In genomic region chr17:57557793-57558681, GRCh38 we compare ENCODE assay signal across 10 cellular contexts.
DNase-seq lines count a peak whose midpoint lies in the region; ATAC-seq, FAIRE-seq and TF ChIP-seq lines count a peak whose summit lies in the region.
"Had no signal": no experiment of that assay in that cellular context is flagged by ENCODE, and none has a peak within 500 bp of the region (broad histone marks: within the 10 kb centered on the region; RNA-seq: fewer than 3 reads in every experiment).

No MANE protein-coding gene starts in this region.

- no peak for TF ChIP-seq CTCF in coronary artery (IDR thresholded peaks at IDR 0.05)
- TF ChIP-seq CTCF in progenitor cell of endocrine pancreas (IDR thresholded peaks at IDR 0.05; ENCODE audit: unreplicated experiment): no peak
- TF ChIP-seq CTCF in ovary (IDR thresholded peaks at IDR 0.05): no peak

- H3K36me3 Mint-ChIP-seq in progenitor cell of endocrine pancreas (ENCODE audit: insufficient read depth): peaks cover 2% of the 10 kb centered on the region
- H3K36me3 Mint-ChIP-seq: WTC11 had no signal

- peak; percentile 31 for FAIRE-seq in GM12891 (lab: Jason Lieb, UNC)

- H3K4me1 ChIP-seq in ovary (ENCODE audit: insufficient read depth): peaks cover 12% of the 10 kb centered on the region

- DNase-seq in GM12891 (ENCODE audit: insufficient read length, low spot score): no peak
- DNase-seq in NCI-H226: peak; percentile 97
- no peak for DNase-seq in coronary artery (ENCODE audit: low spot score)
- no peak for DNase-seq in progenitor cell of endocrine pancreas (ENCODE audit: low spot score, unreplicated experiment)
- no peak for DNase-seq in NCI-H146 (lab: John Stamatoyannopoulos, UW)
- no peak for DNase-seq in ovary
- DNase-seq: effector memory CD4-positive, alpha-beta T cell had no signal

- no peak overlapping the region for H3K4me3 Mint-ChIP-seq in progenitor cell of endocrine pancreas (ENCODE audit: low read depth)
- H3K4me3 Mint-ChIP-seq: WTC11 had no signal

- H3K27me3 Mint-ChIP-seq in progenitor cell of endocrine pancreas: no peaks in the 10 kb centered on the region

- H3K9me3 Mint-ChIP-seq in progenitor cell of endocrine pancreas (ENCODE audit: low read depth): no peaks in the 10 kb centered on the region
- H3K9me3 Mint-ChIP-seq: WTC11 had no signal

- H3K36me3 ChIP-seq in ovary: no peaks in the 10 kb centered on the region

- intact Hi-C loops in ovary (cut with DNase I): no loop called here

- ATAC-seq in GM18861 (IDR thresholded peaks at IDR 0.05; ENCODE audit: unreplicated experiment) (no peak), HG02973 (IDR thresholded peaks at IDR 0.05; ENCODE audit: unreplicated experiment) (no peak)
- ATAC-seq: WTC11 had no signal

- no peak for TF ChIP-seq EP300 in ovary (IDR thresholded peaks at IDR 0.05)

- H3K4me3 ChIP-seq in coronary artery (peak overlapping the region; percentile 32), ovary (no peak overlapping the region)

- H3K9me3 ChIP-seq in ovary: no peaks in the 10 kb centered on the region

- H3K4me1 Mint-ChIP-seq in progenitor cell of endocrine pancreas (ENCODE audit: low read depth): peaks cover 33% of the 10 kb centered on the region

- TF ChIP-seq POLR2A in GM12891 (IDR thresholded peaks at IDR 0.05; ENCODE audit: low read depth, low read length) (no peak), ovary (IDR thresholded peaks at IDR 0.05) (no peak)

- no peaks in the 10 kb centered on the region for H3K27me3 ChIP-seq in ovary

- no peak overlapping the region for H3K27ac ChIP-seq in coronary artery
- H3K27ac ChIP-seq in ovary: no peak overlapping the region

- 55 to 63% (median 58%) methylated on average over 22 of the region's 22 CpGs for WGBS in ovary, 3 donors

- H3K27ac Mint-ChIP-seq in progenitor cell of endocrine pancreas: peak overlapping the region; percentile 49

TF ChIP-seq in GM12891, 5 proteins besides CTCF, POLR2A, EP300 and RAD21:
- no peak for TF ChIP-seq TAF1 (IDR thresholded peaks at IDR 0.05; ENCODE audit: low read depth, low read length)
- peak; percentile 64 for TF ChIP-seq SPI1 (IDR thresholded peaks at IDR 0.05; ENCODE audit: low read depth, low read length)
